Comparison of ENCODE assay signal across 8 cellular contexts in the genomic region with DNA sequence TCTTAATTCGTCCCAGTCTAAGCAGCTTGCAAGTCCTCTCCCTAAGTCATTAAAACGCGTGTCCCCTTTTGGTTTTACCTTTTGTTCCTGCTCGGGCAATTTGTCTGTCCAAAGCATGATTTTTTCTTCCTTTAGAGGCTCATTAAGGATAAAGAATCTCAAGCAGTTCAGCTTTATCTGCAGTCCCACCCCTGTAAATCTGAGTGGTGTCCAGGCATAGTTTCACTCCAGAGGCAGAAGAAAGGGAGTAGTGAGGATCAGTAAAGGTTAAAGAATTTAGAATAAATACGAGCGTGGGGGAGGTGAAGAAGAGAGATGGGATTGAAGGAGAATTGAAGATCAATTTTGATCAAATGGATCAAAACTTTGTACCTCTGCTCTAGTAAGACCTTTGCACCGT. TPM values are rescaled to one million over a fixed set of nuclear protein-coding genes. Genes with fewer than 3 reads are reported as not detected.
DNase-seq lines count a peak whose midpoint lies in the region; ATAC-seq and TF ChIP-seq lines count a peak whose summit lies in the region.

No MANE protein-coding gene starts in this region.

- no peak overlapping the region for H3T11ph ChIP-seq in H9 (ENCODE audit: low read length)

- POLR2A ChIA-PET in activated B cell treated with CpG ODN at 0.5 μM for 24 hours (lab: Charles Lee), result interaction anchor here (0.5 to 1.9 kb wide), 3 partner anchors 9 to 33 kb away, joined by 7 to 8 read pairs (median 8); no protein-coding TSS in a partner anchor

- no peaks in the 10 kb centered on the region for H4K20me1 ChIP-seq in H9 (ENCODE audit: control insufficient read depth, insufficient read depth, insufficient read length)

- H3K4me2 ChIP-seq in H9 (ENCODE audit: insufficient read depth, insufficient read length, low read length), result peak overlapping the region; percentile 91

- no peak overlapping the region for H3K23ac ChIP-seq in H9 (ENCODE audit: insufficient read length, low read depth, low read length)

- no peak overlapping the region for H2BK15ac ChIP-seq in H9 (ENCODE audit: low read depth, low read length)

- no peak for TF ChIP-seq CTCF in H9 (conservative IDR thresholded peaks at IDR 0.05)
- no peak for TF ChIP-seq CTCF in activated B cell treated with CpG ODN at 0.5 μM for 24 hours (IDR thresholded peaks at IDR 0.05)
- TF ChIP-seq CTCF in glutamatergic neuron (IDR thresholded peaks at IDR 0.05; ENCODE audit: partially characterized antibody, unreplicated experiment), result no peak

- peak overlapping the region; percentile 19; the same call in 1 of the 2 replicates for H3K4ac ChIP-seq in H9 (ENCODE audit: low read depth, low read length)

- CTCF ChIA-PET in activated B cell treated with CpG ODN at 0.5 μM for 24 hours (lab: Charles Lee), result interaction anchor here (2.2 to 2.5 kb wide), 2 partner anchors 17 to 49 kb away, joined by 10 to 12 read pairs; no protein-coding TSS in a partner anchor

- H3K18ac ChIP-seq in H9 (ENCODE audit: insufficient read length, low read depth, low read length), result peak overlapping the region; percentile 83

- peaks cover 10% of the 10 kb centered on the region for H3K79me1 ChIP-seq in H9 (ENCODE audit: insufficient read depth, low read depth, low read length, poor library complexity, severe bottlenecking)

- no peak overlapping the region for H2BK120ac ChIP-seq in H9 (ENCODE audit: low read depth, low read length, poor library complexity, severe bottlenecking)

- DNase-seq in H9 (no peak), activated B cell treated with CpG ODN at 0.5 μM for 24 hours (no peak), glutamatergic neuron (no peak), COR-L47 (lab: John Stamatoyannopoulos, UW) (no peak)

- no peaks in the 10 kb centered on the region for H3K9me3 ChIP-seq in H9 (ENCODE audit: control insufficient read depth, low read depth, low read length)

- H4K8ac ChIP-seq in H9 (replicated peaks; ENCODE audit: insufficient read length, low read depth, low read length), result no peak overlapping the region

- no peak overlapping the region for H2BK20ac ChIP-seq in H9 (ENCODE audit: low read depth, low read length, poor library complexity, severe bottlenecking)

- H2AK5ac ChIP-seq in H9 (ENCODE audit: insufficient read length, low read length), result no peak overlapping the region

- peak overlapping the region; percentile 91; the same call in 1 of the 2 replicates for H3K14ac ChIP-seq in H9 (ENCODE audit: insufficient read depth, low read length)

- peak overlapping the region; percentile 60 for H3K9ac ChIP-seq in H9 (ENCODE audit: extremely low read depth, insufficient read length, low read length)

- H3K4me1 ChIP-seq in H9 (ENCODE audit: insufficient read depth, low read length), result peaks cover 4% of the 10 kb centered on the region; the same call in 1 of the 2 replicates

- peaks cover 3% of the 10 kb centered on the region; the same call in 1 of the 2 replicates for H3K27me3 ChIP-seq in H9 (ENCODE audit: insufficient read depth, low read length)

- intact Hi-C loops in activated B cell treated with CpG ODN at 0.5 μM for 24 hours (cut with micrococcal nuclease), result loop anchor here (2.0 kb wide), 1 partner anchor 32 kb away; no protein-coding TSS in a partner anchor

- peak overlapping the region; percentile 82 to 95 for H3K4me3 Mint-ChIP-seq in H9
- peak overlapping the region; percentile 94 for H3K4me3 Mint-ChIP-seq in activated B cell treated with CpG ODN at 0.5 μM for 24 hours
- peak overlapping the region; percentile 97 for H3K4me3 Mint-ChIP-seq in glutamatergic neuron (ENCODE audit: unreplicated experiment)

- H3K27ac Mint-ChIP-seq in H9 (peak overlapping the region; percentile 94 to 96 (median 96)), activated B cell treated with CpG ODN at 0.5 μM for 24 hours (peak overlapping the region; percentile 89), glutamatergic neuron (ENCODE audit: unreplicated experiment) (peak overlapping the region; percentile 99)

- no peak overlapping the region for H2BK5ac ChIP-seq in H9 (ENCODE audit: insufficient read length, low read length)

- H3K79me2 ChIP-seq in H9 (ENCODE audit: insufficient read depth, low read length), result peaks cover 10% of the 10 kb centered on the region; the same call in 1 of the 2 replicates

- H4K5ac ChIP-seq in H9 (ENCODE audit: insufficient read length, low read depth, low read length), result no peak overlapping the region

- H3K27me3 Mint-ChIP-seq in H9 (ENCODE audit: low read depth) (no peaks in the 10 kb centered on the region), activated B cell treated with CpG ODN at 0.5 μM for 24 hours (no peaks in the 10 kb centered on the region), glutamatergic neuron (ENCODE audit: unreplicated experiment) (peaks cover 16% of the 10 kb centered on the region)

- H3K4me1 Mint-ChIP-seq in H9, result peaks cover 50 to 54% of the 10 kb centered on the region in 2 experiments
- H3K4me1 Mint-ChIP-seq in activated B cell treated with CpG ODN at 0.5 μM for 24 hours, result peaks cover 41% of the 10 kb centered on the region
- peaks cover 11% of the 10 kb centered on the region for H3K4me1 Mint-ChIP-seq in glutamatergic neuron (ENCODE audit: low read depth, unreplicated experiment)

- H2BK12ac ChIP-seq in H9 (ENCODE audit: insufficient read length, low read depth, low read length), result no peak overlapping the region

- H3K23me2 ChIP-seq in H9 (ENCODE audit: insufficient read length, low read depth, low read length, poor library complexity, severe bottlenecking), result peaks cover 13% of the 10 kb centered on the region

- H3K9me3 Mint-ChIP-seq in H9 (no peaks in the 10 kb centered on the region), activated B cell treated with CpG ODN at 0.5 μM for 24 hours (no peaks in the 10 kb centered on the region), glutamatergic neuron (ENCODE audit: unreplicated experiment) (peaks cover 13% of the 10 kb centered on the region)

- no peak overlapping the region for H4K91ac ChIP-seq in H9 (ENCODE audit: insufficient read length, low read depth, low read length)

- peaks cover 14 to 23% (median 22%) of the 10 kb centered on the region in 3 experiments; a peak in 6 of 7 replicates for H3K36me3 Mint-ChIP-seq in H9 (ENCODE audit: insufficient read depth in 1 of 3, low read depth in 3 of 3)
- H3K36me3 Mint-ChIP-seq in activated B cell treated with CpG ODN at 0.5 μM for 24 hours (ENCODE audit: low read depth), result peaks cover 33% of the 10 kb centered on the region
- H3K36me3 Mint-ChIP-seq in glutamatergic neuron (ENCODE audit: unreplicated experiment), result no peaks in the 10 kb centered on the region

- H3K4me3 ChIP-seq in skin epidermis, result peak overlapping the region; percentile 68 to 97 (median 82)

- H3K56ac ChIP-seq in H9 (ENCODE audit: insufficient read length, low read depth, low read length), result no peak overlapping the region

- H3K27ac ChIP-seq in H9 (ENCODE audit: insufficient read length, low read depth, low read length) (peak overlapping the region; percentile 70), skin epidermis (peak overlapping the region; percentile 76 to 99 (median 98))

- WGBS in H9 (ENCODE audit: extremely low coverage, insufficient read length, low lambda C conversion rate), result 100% methylated on average over 2 of the region's 7 CpGs

- no peak for ATAC-seq in activated B cell treated with CpG ODN at 0.5 μM for 24 hours (ENCODE audit: low read depth)
- ATAC-seq in GM19455 (IDR thresholded peaks at IDR 0.05; ENCODE audit: unreplicated experiment), result no peak
- ATAC-seq in GM19324 (IDR thresholded peaks at IDR 0.05; ENCODE audit: low FRiP score, unreplicated experiment), result no peak
- no peak for ATAC-seq in HG02885 (IDR thresholded peaks at IDR 0.05; ENCODE audit: poor library complexity, unreplicated experiment)

- no peak overlapping the region for H2AFZ ChIP-seq in H9 (ENCODE audit: low read length)

RNA-seq across cellular contexts. Expression of gene ETV3, which starts 0.9 kb away (rescaled TPM):
- 36.3 and 36.4 TPM in 2 replicates for total RNA-seq in H9 (2021)
- 26.6 and 31.3 TPM in 2 replicates for total RNA-seq in activated B cell treated with CpG ODN at 0.5 μM for 24 hours
- 39.0 TPM for total RNA-seq in glutamatergic neuron (ENCODE audit: unreplicated experiment)

RNA-seq across cellular contexts. Expression of gene ETV3L, which starts 39.5 kb away (rescaled TPM):
- total RNA-seq in H9 (2021), result 0.75 and 0.96 TPM in 2 replicates
- 0.29 TPM in 1 of 2 replicates, not detected in the other for total RNA-seq in activated B cell treated with CpG ODN at 0.5 μM for 24 hours
- not detected for total RNA-seq in glutamatergic neuron (ENCODE audit: unreplicated experiment)
